Comparison of ENCODE assay signal across 8 cellular contexts in the genomic region with DNA sequence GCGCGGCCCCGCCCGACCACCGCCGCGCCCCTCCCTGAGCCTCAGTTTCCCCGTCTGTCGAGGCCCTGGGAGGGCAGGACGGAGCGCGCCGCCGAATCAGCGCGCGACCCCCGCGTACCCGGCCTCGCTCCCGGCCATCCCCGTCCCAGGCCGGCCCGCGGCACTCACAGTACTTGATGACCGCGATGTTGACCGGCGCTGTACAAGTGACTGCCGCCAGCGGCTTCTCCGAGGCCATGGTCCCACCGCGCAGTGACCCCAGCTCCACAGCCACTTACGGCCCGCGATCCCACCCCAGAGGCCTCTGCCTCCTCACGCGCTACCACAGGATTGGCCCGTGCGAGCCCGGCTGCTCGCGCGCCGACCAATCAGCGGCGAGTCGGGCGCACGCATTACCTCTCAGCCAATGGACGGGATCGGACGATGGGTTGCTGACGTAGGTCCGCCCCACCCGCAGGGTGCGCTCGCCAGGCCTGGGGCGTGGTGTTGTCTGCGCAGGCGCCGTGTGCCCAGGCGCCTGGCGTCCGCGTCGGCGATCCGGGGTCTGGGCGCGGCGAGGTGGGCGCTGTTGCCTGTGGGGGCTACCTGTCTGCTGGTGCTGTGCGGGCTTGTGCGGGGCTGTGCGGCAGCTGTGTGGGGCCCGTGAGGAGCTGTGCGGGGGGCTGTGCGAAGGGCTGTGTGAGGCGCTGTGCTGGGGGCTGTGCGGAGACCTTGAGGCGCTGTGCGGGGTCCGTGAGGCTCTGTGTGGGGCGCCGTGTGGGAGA. TPM values are rescaled to one million over a fixed set of nuclear protein-coding genes. Genes with fewer than 3 reads are reported as not detected.
DNase-seq lines count a peak whose midpoint lies in the region; FAIRE-seq and TF ChIP-seq lines count a peak whose summit lies in the region.

A gene with protein sequence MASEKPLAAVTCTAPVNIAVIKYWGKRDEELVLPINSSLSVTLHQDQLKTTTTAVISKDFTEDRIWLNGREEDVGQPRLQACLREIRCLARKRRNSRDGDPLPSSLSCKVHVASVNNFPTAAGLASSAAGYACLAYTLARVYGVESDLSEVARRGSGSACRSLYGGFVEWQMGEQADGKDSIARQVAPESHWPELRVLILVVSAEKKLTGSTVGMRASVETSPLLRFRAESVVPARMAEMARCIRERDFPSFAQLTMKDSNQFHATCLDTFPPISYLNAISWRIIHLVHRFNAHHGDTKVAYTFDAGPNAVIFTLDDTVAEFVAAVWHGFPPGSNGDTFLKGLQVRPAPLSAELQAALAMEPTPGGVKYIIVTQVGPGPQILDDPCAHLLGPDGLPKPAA (minus strand): TSS at position 249 of the 764 bp plus-strand sequence. CDS start 11 bp downstream, at position 238.

- H3K79me2 ChIP-seq in H1 (ENCODE audit: control insufficient read depth in 1 of 2, insufficient read depth in 2 of 2, low read length in 2 of 2), result peaks cover 0 to 41% of the 10 kb centered on the region in 2 experiments; a peak in 3 of 4 replicates

- H3K18ac ChIP-seq in H1 (ENCODE audit: extremely low read depth, low read length) (peak within 1 kb of the TSS; percentile 92), mesenchymal stem cell (ENCODE audit: low read depth in 1 of 2, low read length in 2 of 2) (peak within 1 kb of the TSS; percentile 95 to 97)

- H4K20me1 ChIP-seq in H1 (replicated peaks in 1 of 2; ENCODE audit: control insufficient read depth in 1 of 2, insufficient read depth in 2 of 2, low read length in 2 of 2), result peaks cover 2 to 6% of the 10 kb centered on the region in 2 experiments

- H2AK5ac ChIP-seq in H1 (ENCODE audit: low read depth, low read length), result no peak within 1 kb of the TSS
- no peak within 1 kb of the TSS for H2AK5ac ChIP-seq in mesenchymal stem cell (ENCODE audit: low read length, severe bottlenecking)

- peak within 1 kb of the TSS; percentile 56 to 80 for H3K4me2 ChIP-seq in H1 (ENCODE audit: insufficient read depth in 1 of 2, low read depth in 2 of 2, low read length in 2 of 2)
- peak within 1 kb of the TSS; percentile 81 for H3K4me2 ChIP-seq in mesenchymal stem cell (ENCODE audit: low read length, poor library complexity, severe bottlenecking)

- WGBS in H1 (ENCODE audit: extremely low coverage in 1 of 2, insufficient coverage in 1 of 2, insufficient read length in 1 of 2, insufficient replicate concordance in 2 of 2, low coverage in 1 of 2, low lambda C conversion rate in 2 of 2, missing lambda C conversion rate in 1 of 2), 2 experiments, result 2% methylated on average over 87 of the region's 88 CpGs; no CpG with 5 or more reads in 1 of the 2 experiments
- WGBS in mesenchymal stem cell, result under 1% methylated on average over 73 of the region's 88 CpGs

- H3K56ac ChIP-seq in H1 (replicated peaks; ENCODE audit: insufficient read length, low read depth, low read length), result peak within 1 kb of the TSS; percentile 92

- 0 out of 3 replicates have a peak, but pooled peaks of 1 of the 2 experiments have one; percentile 13 for TF ChIP-seq EP300 in H1 (IDR thresholded peaks at IDR 0.05; ENCODE audit: borderline replicate concordance in 1 of 2, low read depth in 2 of 2, low read length in 2 of 2)

- H2BK120ac ChIP-seq in H1 (replicated peaks; ENCODE audit: low read depth, low read length), result no peak within 1 kb of the TSS
- peak within 1 kb of the TSS; percentile 90 for H2BK120ac ChIP-seq in mesenchymal stem cell (ENCODE audit: low read depth, low read length)

- H3K14ac ChIP-seq in H1 (ENCODE audit: insufficient read length) (no peak within 1 kb of the TSS), mesenchymal stem cell (ENCODE audit: low read length in 2 of 2) (peak within 1 kb of the TSS in 1 of 2 experiments; percentile 100)

- H3K79me1 ChIP-seq in H1 (ENCODE audit: low read depth, low read length), result peaks cover 2% of the 10 kb centered on the region
- peaks cover 24% of the 10 kb centered on the region for H3K79me1 ChIP-seq in mesenchymal stem cell (replicated peaks; ENCODE audit: low read length, poor library complexity, severe bottlenecking)

- H4K91ac ChIP-seq in H1 (replicated peaks; ENCODE audit: insufficient read length, low read length) (peak within 1 kb of the TSS; percentile 89), mesenchymal stem cell (ENCODE audit: low read length) (peak within 1 kb of the TSS; percentile 93)

- peak within 1 kb of the TSS; percentile 46; the same call in 1 of the 2 replicates for H2AFZ ChIP-seq in H1 (ENCODE audit: low read length)
- H2AFZ ChIP-seq in mesenchymal stem cell (ENCODE audit: low read depth, low read length), result peak within 1 kb of the TSS; percentile 91

- H3K9me3 ChIP-seq in H1 (ENCODE audit: insufficient read depth in 2 of 2, low read depth in 1 of 2, low read length in 1 of 2) (no peaks in the 10 kb centered on the region), mesenchymal stem cell (ENCODE audit: control insufficient read depth, low read length) (no peaks in the 10 kb centered on the region)

- H3K4ac ChIP-seq in H1 (replicated peaks; ENCODE audit: insufficient read length, low read depth, low read length), result peak within 1 kb of the TSS; percentile 69
- peak within 1 kb of the TSS; percentile 94 to 99 for H3K4ac ChIP-seq in mesenchymal stem cell (ENCODE audit: low read depth in 1 of 2, low read length in 2 of 2)

- H3K27ac ChIP-seq in H1 (ENCODE audit: low read depth, low read length) (peak within 1 kb of the TSS; percentile 75; the same call in 1 of the 2 replicates), mesenchymal stem cell (ENCODE audit: low read length, poor library complexity, severe bottlenecking) (no peak within 1 kb of the TSS)

- peak within 1 kb of the TSS; percentile 69 to 75 (median 72); a peak in 6 of 7 replicates for H3K9ac ChIP-seq in H1 (replicated peaks in 1 of 4; ENCODE audit: extremely low read depth in 1 of 4, low read depth in 3 of 4, low read length in 3 of 4)
- H3K9ac ChIP-seq in mesenchymal stem cell (ENCODE audit: low read length), result peak within 1 kb of the TSS; percentile 92

- H3K23ac ChIP-seq in H1 (ENCODE audit: insufficient read length) (no peak within 1 kb of the TSS), mesenchymal stem cell (ENCODE audit: low read length in 2 of 2) (peak within 1 kb of the TSS; percentile 51 to 92)

- peak within 1 kb of the TSS; percentile 50; the same call in 1 of the 2 replicates for H2BK12ac ChIP-seq in H1 (ENCODE audit: low read depth, low read length)
- H2BK12ac ChIP-seq in mesenchymal stem cell (ENCODE audit: low read length in 2 of 2), result peak within 1 kb of the TSS in 1 of 2 experiments; percentile 91

- H3K23me2 ChIP-seq in H1 (ENCODE audit: low read depth, low read length), result peaks cover 7% of the 10 kb centered on the region; the same call in 1 of the 2 replicates

- TF ChIP-seq CTCF in GM20000 (IDR thresholded peaks at IDR 0.05; ENCODE audit: extremely low read depth, missing control alignments), result no peak
- TF ChIP-seq CTCF in H1 (IDR thresholded peaks at IDR 0.05; ENCODE audit: control extremely low read depth in 1 of 3, insufficient read depth in 1 of 3, low read depth in 1 of 3, low read length in 3 of 3), result no peak

- H3K4me3 ChIP-seq in H1 (ENCODE audit: extremely low read depth in 1 of 4, insufficient read depth in 2 of 4, low read depth in 3 of 4, low read length in 4 of 4) (peak within 1 kb of the TSS; percentile 74 to 84 (median 79)), mesenchymal stem cell (ENCODE audit: insufficient read depth in 1 of 2, low read depth in 1 of 2, low read length in 2 of 2) (peak within 1 kb of the TSS; percentile 92 to 97)

- peak within 1 kb of the TSS; percentile 94 for H4K8ac ChIP-seq in H1 (ENCODE audit: extremely low read depth, insufficient read depth, low read length)
- H4K8ac ChIP-seq in mesenchymal stem cell (ENCODE audit: low read length), result peak within 1 kb of the TSS; percentile 94

- no peak within 1 kb of the TSS for H2BK20ac ChIP-seq in H1 (ENCODE audit: low read length)

- H2BK15ac ChIP-seq in H1 (ENCODE audit: low read length) (no peak within 1 kb of the TSS), mesenchymal stem cell (ENCODE audit: low read depth, poor library complexity, severe bottlenecking) (peak within 1 kb of the TSS; percentile 97)

- CTCF ChIA-PET in H1 (lab: Charles Lee; ENCODE audit: partially characterized antibody), result interaction anchor here (1.0 to 2.8 kb wide), 5 partner anchors 9 to 238 kb away, joined by 3 to 11 read pairs (median 4); no protein-coding TSS in a partner anchor

- FAIRE-seq in H1 (lab: Jason Lieb, UNC), result no peak

- POLR2A ChIA-PET in H1 (lab: Charles Lee; ENCODE audit: partially characterized antibody), result interaction anchor here (0.8 to 3.1 kb wide), 14 partner anchors 9 to 92 kb away, joined by 3 to 19 read pairs (median 5); a partner anchor contains a TSS

- H4K5ac ChIP-seq in H1 (ENCODE audit: insufficient read length, low read depth, low read length), result peak within 1 kb of the TSS; percentile 93

- peak within 1 kb of the TSS; percentile 87 for H2BK5ac ChIP-seq in H1 (ENCODE audit: low read depth, low read length)
- no peak within 1 kb of the TSS for H2BK5ac ChIP-seq in mesenchymal stem cell (ENCODE audit: low read depth, low read length, poor library complexity, severe bottlenecking)

- TF ChIP-seq POLR2A in H1 (IDR thresholded peaks at IDR 0.05; ENCODE audit: control extremely low read depth in 1 of 2, low read depth in 2 of 2, low read length in 2 of 2), result peak in 1 of 2 experiments; percentile 62; a peak in 1 of 3 replicates

- no peaks in the 10 kb centered on the region for H3K27me3 ChIP-seq in H1 (replicated peaks in 1 of 4; ENCODE audit: control insufficient read depth in 3 of 4, extremely low read depth in 1 of 4, insufficient read depth in 3 of 4, low read length in 3 of 4)
- no peaks in the 10 kb centered on the region for H3K27me3 ChIP-seq in mesenchymal stem cell (ENCODE audit: control insufficient read depth in 1 of 2, insufficient read depth in 1 of 2, low read length in 2 of 2)

- DNase-seq in COLO829 (ENCODE audit: low spot score), result peak; percentile 92
- DNase-seq in GM20000 (ENCODE audit: low spot score), result peak; percentile 100
- DNase-seq in HT-29 (ENCODE audit: low spot score), result peak; percentile 96
- DNase-seq in NOMO-1 treated with dmso at 0.1 percent for 144 hours (lab: John Stamatoyannopoulos, UW; ENCODE audit: unreplicated experiment), result peak; percentile 95
- peak; percentile 74 to 92 (median 91) for DNase-seq in activated CD8-positive, alpha-beta memory T cell treated with anti-CD3 and anti-CD28 coated beads for 48 hours (ENCODE audit: low read depth in 2 of 3, low spot score in 2 of 3)
- DNase-seq in H1 (ENCODE audit: low read depth in 1 of 2, low spot score in 2 of 2), result peak; percentile 96 to 97
- peak; percentile 99 for DNase-seq in mesenchymal stem cell
- DNase-seq in stimulated activated CD8-positive, alpha-beta memory T cell treated with anti-CD3 and anti-CD28 coated beads, Interleukin-12 subunit alpha, Interleukin-12 subunit beta, amount 100 ng/mL, for 4 hours (ENCODE audit: low read depth), result peak; percentile 91

- H3K36me3 ChIP-seq in H1 (ENCODE audit: control insufficient read depth in 2 of 4, insufficient read depth in 4 of 4, low read length in 3 of 4) (no peaks in the 10 kb centered on the region), mesenchymal stem cell (ENCODE audit: control insufficient read depth in 1 of 2, insufficient read depth in 2 of 2, low read depth in 1 of 2, low read length in 2 of 2) (peaks cover 17 to 22% of the 10 kb centered on the region in 2 experiments)

- TF ChIP-seq RAD21 in H1 (IDR thresholded peaks at IDR 0.05 in 1 of 2, conservative IDR thresholded peaks at IDR 0.05 in 1 of 2; ENCODE audit: low read depth in 2 of 2, low read length in 2 of 2), result no peak

- H3K4me1 ChIP-seq in H1 (replicated peaks in 1 of 4; ENCODE audit: control insufficient read depth in 3 of 4, insufficient read depth in 4 of 4, low read length in 3 of 4) (peaks cover 0 to 3% (median 0%) of the 10 kb centered on the region in 4 experiments; a peak in 2 of 7 replicates), mesenchymal stem cell (ENCODE audit: control insufficient read depth, insufficient read depth, low read depth, low read length) (peaks cover 15% of the 10 kb centered on the region)

RNA-seq across cellular contexts. Expression of the gene that starts here (rescaled TPM):
- total RNA-seq in HT-29 (2014; rRNA removed; shearing (Covaris generic)), result 100 and 109 TPM in 2 replicates
- total RNA-seq in H1 (2021; fragmentation: NEBNext Ultra II Directional; extraction: Animal tissue kit (Norgen Biotek cat#: 25700)), result 77.3 and 80.6 TPM in 2 replicates
- polyA plus RNA-seq in H1 (2011; rRNA removed), result 47.2 and 72.1 TPM in 2 replicates
- polyA plus RNA-seq in H1 (2011; cell fraction: cytosol; rRNA removed), result 74.6 TPM
- polyA plus RNA-seq in H1 (2011; cell fraction: nucleus; rRNA removed), result 130 TPM
- polyA plus RNA-seq in H1 (2012, experiment 1 of 2), result 52.7 to 95.2 TPM (median 88.5 TPM) in 4 replicates
- polyA plus RNA-seq in H1 (2012, experiment 2 of 2), result 64.7 TPM
- polyA plus RNA-seq in H1 (2013, experiment 1 of 2), result 71.4 TPM
- polyA plus RNA-seq in H1 (2013, experiment 2 of 2), result 71.3 TPM
- polyA minus RNA-seq in H1 (2011; rRNA and poly(A)+ RNA removed), result 15.9 and 21.7 TPM in 2 replicates
- 39.8 TPM for polyA minus RNA-seq in H1 (2011; cell fraction: cytosol; rRNA and poly(A)+ RNA removed)
- 41.1 TPM for polyA minus RNA-seq in H1 (2011; cell fraction: nucleus; rRNA and poly(A)+ RNA removed)
- 120 TPM for polyA plus RNA-seq in mesenchymal stem cell (2013, experiment 1 of 2)
- polyA plus RNA-seq in mesenchymal stem cell (2013, experiment 2 of 2), result 109 TPM
